8 cellular contexts compared by ENCODE assay signal in genomic region chr7:143407296-143408246, GRCh38. TPM values are rescaled to one million over a fixed set of nuclear protein-coding genes. Genes with fewer than 3 reads are reported as not detected.
DNase-seq lines count a peak whose midpoint lies in the region; ATAC-seq and TF ChIP-seq lines count a peak whose summit lies in the region.

No MANE protein-coding gene starts in this region.

- peaks cover 0 to 6% (median 0%) of the 10 kb centered on the region in 3 donors for H3K36me3 Mint-ChIP-seq in CD8-positive, alpha-beta memory T cell
- peaks cover 0 to 30% (median 2%) of the 10 kb centered on the region in 3 donors for H3K36me3 Mint-ChIP-seq in naive thymus-derived CD8-positive, alpha-beta T cell

- peak overlapping the region; percentile 58 to 99 (median 94) for H3K27ac Mint-ChIP-seq in CD8-positive, alpha-beta memory T cell
- H3K27ac Mint-ChIP-seq in naive thymus-derived CD8-positive, alpha-beta T cell = peak overlapping the region; percentile 89 to 99 (median 95)

- no peaks in the 10 kb centered on the region for H3K27me3 ChIP-seq in CD8-positive, alpha-beta memory T cell (ENCODE audit: insufficient read depth, low read length, poor library complexity, severe bottlenecking)
- no peaks in the 10 kb centered on the region for H3K27me3 ChIP-seq in PC-9 (ENCODE audit: insufficient read depth, low read depth)
- H3K27me3 ChIP-seq in colonic mucosa = no peaks in the 10 kb centered on the region
- no peaks in the 10 kb centered on the region for H3K27me3 ChIP-seq in gastrocnemius medialis

- POLR2A ChIA-PET in CD8-positive, alpha-beta memory T cell (lab: Charles Lee) = interaction anchor here (0.7 to 3.5 kb wide), 13 partner anchors 11 to 167 kb away, joined by 3 to 48 read pairs (median 5); partner anchors contain the start of genes CASP2, GSTK1 and ZYX
- POLR2A ChIA-PET in PC-9 (lab: Charles Lee; ENCODE audit: unreplicated experiment) = interaction anchor here (0.5 kb wide), 1 partner anchor 443 kb away, joined by 3 read pairs; no protein-coding TSS in a partner anchor
- POLR2A ChIA-PET in naive thymus-derived CD8-positive, alpha-beta T cell (lab: Charles Lee) = interaction anchor here (0.5 to 11.1 kb wide), 20 partner anchors 9 to 1428 kb away, joined by 3 to 184 read pairs (median 6); partner anchors contain the start of genes CASP2, GSTK1 and ZYX

- H3K79me2 ChIP-seq in PC-9 (ENCODE audit: low read depth) = peaks cover 25% of the 10 kb centered on the region

- H3K9me2 ChIP-seq in PC-9 (ENCODE audit: insufficient read depth) = no peaks in the 10 kb centered on the region

- H3K9me3 ChIP-seq in CD8-positive, alpha-beta memory T cell (ENCODE audit: low read length) = no peaks in the 10 kb centered on the region
- no peaks in the 10 kb centered on the region for H3K9me3 ChIP-seq in PC-9 (ENCODE audit: insufficient read depth, low read depth)
- H3K9me3 ChIP-seq in colonic mucosa = no peaks in the 10 kb centered on the region
- H3K9me3 ChIP-seq in gastrocnemius medialis = no peaks in the 10 kb centered on the region

- peak overlapping the region; percentile 76 to 97 (median 89) for H3K4me3 Mint-ChIP-seq in CD8-positive, alpha-beta memory T cell
- peak overlapping the region; percentile 93 to 99 (median 94) for H3K4me3 Mint-ChIP-seq in naive thymus-derived CD8-positive, alpha-beta T cell

- TSS peak; percentile 52 for BruUV-seq in PC-9 (replicated peaks; lab: Mats Ljungman, UMichigan)

- peak; percentile 66 to 79 for ATAC-seq in naive thymus-derived CD8-positive, alpha-beta T cell
- ATAC-seq in gastrocnemius medialis = no peak

- no peak overlapping the region for H3K27ac ChIP-seq in CD8-positive, alpha-beta memory T cell (ENCODE audit: low read depth, low read length)
- peak overlapping the region; percentile 33; the same call in 1 of the 2 replicates for H3K27ac ChIP-seq in PC-9
- H3K27ac ChIP-seq in colonic mucosa = peak overlapping the region; percentile 2
- no peak overlapping the region for H3K27ac ChIP-seq in gastrocnemius medialis

- H3F3A ChIP-seq in PC-9 (ENCODE audit: insufficient read depth, low read depth) = peaks cover 9% of the 10 kb centered on the region; the same call in 1 of the 2 replicates

- intact Hi-C loops in PC-9 (cut with micrococcal nuclease; ENCODE audit: unreplicated experiment) = loop anchor here (1.0 to 5.0 kb wide), 5 partner anchors 26 to 190 kb away; partner anchors contain the start of genes CASP2 and ZYX
- intact Hi-C loops in colonic mucosa (cut with DNase I) = no loop called here
- intact Hi-C loops in gastrocnemius medialis (cut with DNase I; ENCODE audit: low total_unique reads) = no loop called here

- H3K4me1 ChIP-seq in CD8-positive, alpha-beta memory T cell (ENCODE audit: insufficient read depth, low read length) = peaks cover 57% of the 10 kb centered on the region
- H3K4me1 ChIP-seq in PC-9 (replicated peaks; ENCODE audit: insufficient read depth) = peaks cover 23% of the 10 kb centered on the region
- peaks cover 12% of the 10 kb centered on the region for H3K4me1 ChIP-seq in colonic mucosa
- no peaks in the 10 kb centered on the region for H3K4me1 ChIP-seq in gastrocnemius medialis

- peaks cover 0 to 18% of the 10 kb centered on the region in 2 donors for H3K27me3 Mint-ChIP-seq in CD8-positive, alpha-beta memory T cell
- peaks cover 0 to 9% (median 0%) of the 10 kb centered on the region in 5 donors for H3K27me3 Mint-ChIP-seq in naive thymus-derived CD8-positive, alpha-beta T cell

- TF ChIP-seq CTCF in PC-9 (conservative IDR thresholded peaks at IDR 0.05) (no peak), colonic mucosa (IDR thresholded peaks at IDR 0.05) (no peak), gastrocnemius medialis (IDR thresholded peaks at IDR 0.05 in 4 of 5, conservative IDR thresholded peaks at IDR 0.05 in 1 of 5) (no peak)

- peak; percentile 42 to 78 (median 77) for DNase-seq in CD8-positive, alpha-beta memory T cell
- DNase-seq in PC-9 = peak; percentile 40 to 41
- DNase-seq in colonic mucosa = no peak
- peak in 8 of 10 donors; percentile 37 to 69 (median 48) for DNase-seq in naive thymus-derived CD8-positive, alpha-beta T cell
- no peak for DNase-seq in gastrocnemius medialis
- no peak for DNase-seq in OCI-M2 (lab: John Stamatoyannopoulos, UW; ENCODE audit: unreplicated experiment)
- no peak for DNase-seq in NCI-H2227 treated with DMSO at 0.1 percent for 48 hours (lab: John Stamatoyannopoulos, UW)
- no peak for DNase-seq in dermis blood vessel endothelial cell

- H3K9ac ChIP-seq in colonic mucosa (ENCODE audit: low read depth in 2 of 2, low read length in 2 of 2) = peak overlapping the region; percentile 56 to 73

- H3K4me2 ChIP-seq in PC-9 = peak overlapping the region; percentile 98

- no peaks in the 10 kb centered on the region for H4K20me1 ChIP-seq in PC-9 (ENCODE audit: insufficient read depth)

- no peaks in the 10 kb centered on the region for H3K36me3 ChIP-seq in CD8-positive, alpha-beta memory T cell (ENCODE audit: insufficient read depth, low read length)
- 0 out of 2 replicates have a peak, but pooled peaks cover 2% of the 10 kb centered on the region for H3K36me3 ChIP-seq in PC-9 (ENCODE audit: low read depth)
- H3K36me3 ChIP-seq in colonic mucosa = no peaks in the 10 kb centered on the region
- no peaks in the 10 kb centered on the region for H3K36me3 ChIP-seq in gastrocnemius medialis

- H3K4me1 Mint-ChIP-seq in CD8-positive, alpha-beta memory T cell = peaks cover 45 to 67% (median 60%) of the 10 kb centered on the region in 3 donors
- peaks cover 54 to 92% (median 86%) of the 10 kb centered on the region in 4 donors for H3K4me1 Mint-ChIP-seq in naive thymus-derived CD8-positive, alpha-beta T cell

- CTCF ChIA-PET in CD8-positive, alpha-beta memory T cell (lab: Charles Lee) = interaction anchor here (0.9 to 4.6 kb wide), 24 partner anchors 9 to 192 kb away, joined by 3 to 45 read pairs (median 6); partner anchors contain the start of gene FAM131B
- CTCF ChIA-PET in PC-9 (lab: Charles Lee) = interaction anchor here (0.6 to 1.2 kb wide), 3 partner anchors 26 to 359 kb away, joined by 3 to 5 read pairs (median 4); no protein-coding TSS in a partner anchor

- in situ Hi-C loops in gastrocnemius medialis (cut with MboI; ENCODE audit: low sequenced_read_pairs in 4 of 4) = loop anchor here in 2 of 4 donors (10.0 to 25.0 kb wide), 2 partner anchors 163 to 395 kb away; no protein-coding TSS in a partner anchor

- no peaks in the 10 kb centered on the region for H3K9me3 Mint-ChIP-seq in CD8-positive, alpha-beta memory T cell
- H3K9me3 Mint-ChIP-seq in naive thymus-derived CD8-positive, alpha-beta T cell = no peaks in the 10 kb centered on the region

- H2AFZ ChIP-seq in PC-9 = peak overlapping the region; percentile 96

- H3K4me3 ChIP-seq in CD8-positive, alpha-beta memory T cell (ENCODE audit: low read length) = peak overlapping the region; percentile 81
- peak overlapping the region; percentile 96 for H3K4me3 ChIP-seq in PC-9
- H3K4me3 ChIP-seq in colonic mucosa = peak overlapping the region; percentile 62
- no peak overlapping the region for H3K4me3 ChIP-seq in gastrocnemius medialis

- no peak for TF ChIP-seq POLR2A in gastrocnemius medialis (IDR thresholded peaks at IDR 0.05)

RNA-seq across cellular contexts. Expression of gene EPHA1, which starts 1.1 kb away (rescaled TPM):
- total RNA-seq in CD8-positive, alpha-beta memory T cell = 1 to 10 TPM; 2.8 to 3.1 TPM
- 4.6 TPM for polyA plus RNA-seq in CD8-positive, alpha-beta memory T cell
- 35.5 and 39.3 TPM in 2 replicates for total RNA-seq in PC-9 (2021)
- 10 to 100 TPM; 16.0 to 18.4 TPM for total RNA-seq in colonic mucosa
- total RNA-seq in naive thymus-derived CD8-positive, alpha-beta T cell = 10 to 100 TPM; 44.8 to 44.9 TPM
- 10 to 100 TPM; 10.1 to 37.1 (median 16.2) TPM for polyA plus RNA-seq in naive thymus-derived CD8-positive, alpha-beta T cell
- total RNA-seq in gastrocnemius medialis = not detected
- 0.09 TPM in 1 of 2 replicates, not detected in the other for total RNA-seq in dermis blood vessel endothelial cell

RNA-seq across cellular contexts. Expression of gene ZYX, which starts 26.4 kb away (rescaled TPM):
- total RNA-seq in CD8-positive, alpha-beta memory T cell = 100 to 1,000 TPM; 101 to 104 TPM
- 143 TPM for polyA plus RNA-seq in CD8-positive, alpha-beta memory T cell
- total RNA-seq in PC-9 (2021) (145 and 167 TPM in 2 replicates), colonic mucosa (100 to 1,000 TPM in 1 of 2 donors, 10 to 100 TPM in 1; 54.9 to 110 TPM), gastrocnemius medialis (10 to 100 TPM; 27.1 to 81.8 (median 43.2) TPM), dermis blood vessel endothelial cell (26.2 and 57.2 TPM in 2 replicates)
- total RNA-seq in naive thymus-derived CD8-positive, alpha-beta T cell = 100 to 1,000 TPM; 138 to 151 TPM
- 100 to 1,000 TPM in 1 of 3 donors, 10 to 100 TPM in 2; 58.6 to 142 (median 82.6) TPM for polyA plus RNA-seq in naive thymus-derived CD8-positive, alpha-beta T cell

RNA-seq across cellular contexts. Expression of gene TAS2R60, which starts 35.7 kb away (rescaled TPM):
- not detected for total RNA-seq in CD8-positive, alpha-beta memory T cell
- polyA plus RNA-seq in CD8-positive, alpha-beta memory T cell = not detected
- total RNA-seq in PC-9 (2021) = not detected in 2 replicates
- not detected for total RNA-seq in colonic mucosa
- 1 to 10 TPM in 1 of 2 experiments, under 1 TPM in 1; 0.96 to 1.0 TPM for total RNA-seq in naive thymus-derived CD8-positive, alpha-beta T cell
- polyA plus RNA-seq in naive thymus-derived CD8-positive, alpha-beta T cell = under 1 TPM in 1 of 3 donors, not detected in 2; 0.23 TPM
- total RNA-seq in gastrocnemius medialis = not detected
- not detected in 2 replicates for total RNA-seq in dermis blood vessel endothelial cell

RNA-seq across cellular contexts. Expression of gene FAM131B, which starts 45.1 kb away (rescaled TPM):
- total RNA-seq in CD8-positive, alpha-beta memory T cell = 1 to 10 TPM; 2.4 to 2.8 TPM
- 1.6 TPM for polyA plus RNA-seq in CD8-positive, alpha-beta memory T cell
- total RNA-seq in PC-9 (2021) (0.65 and 0.80 TPM in 2 replicates), colonic mucosa (1 to 10 TPM in 1 of 2 donors, under 1 TPM in 1; 0.40 to 1.8 TPM), gastrocnemius medialis (1 to 10 TPM in 1 of 4 donors, under 1 TPM in 2, not detected in 1; 0.33 to 1.2 (median 0.38) TPM), dermis blood vessel endothelial cell (0.23 and 0.51 TPM in 2 replicates)
- 1 to 10 TPM in 1 of 2 experiments, under 1 TPM in 1; 0.78 to 1.2 TPM for total RNA-seq in naive thymus-derived CD8-positive, alpha-beta T cell
- 1 to 10 TPM in 1 of 3 donors, under 1 TPM in 2; 0.44 to 1.1 (median 0.54) TPM for polyA plus RNA-seq in naive thymus-derived CD8-positive, alpha-beta T cell

Comparison
In these comparisons a context has a peak if more than half of its experiments do, and no peak if none do; other contexts are left out.
1. DNase-seq: peak in CD8-positive, alpha-beta memory T cell (5 of 5), PC-9 (2 of 2) and naive thymus-derived CD8-positive, alpha-beta T cell (8 of 10); none in colonic mucosa (single experiment), gastrocnemius medialis (0 of 2), OCI-M2 (single experiment), NCI-H2227 treated with DMSO at 0.1 percent for 48 hours (single experiment) and dermis blood vessel endothelial cell (single experiment).
2. H3K27ac ChIP-seq: peak in PC-9 (single experiment) and colonic mucosa (single experiment); none in CD8-positive, alpha-beta memory T cell (single experiment) and gastrocnemius medialis (0 of 4).
3. H3K4me3 ChIP-seq: peak in CD8-positive, alpha-beta memory T cell (single experiment), PC-9 (single experiment) and colonic mucosa (single experiment); none in gastrocnemius medialis (0 of 4).
4. ATAC-seq: peak in naive thymus-derived CD8-positive, alpha-beta T cell (2 of 2); none in gastrocnemius medialis (0 of 2).